8 cellular contexts compared by ENCODE assay signal in the genomic region with DNA sequence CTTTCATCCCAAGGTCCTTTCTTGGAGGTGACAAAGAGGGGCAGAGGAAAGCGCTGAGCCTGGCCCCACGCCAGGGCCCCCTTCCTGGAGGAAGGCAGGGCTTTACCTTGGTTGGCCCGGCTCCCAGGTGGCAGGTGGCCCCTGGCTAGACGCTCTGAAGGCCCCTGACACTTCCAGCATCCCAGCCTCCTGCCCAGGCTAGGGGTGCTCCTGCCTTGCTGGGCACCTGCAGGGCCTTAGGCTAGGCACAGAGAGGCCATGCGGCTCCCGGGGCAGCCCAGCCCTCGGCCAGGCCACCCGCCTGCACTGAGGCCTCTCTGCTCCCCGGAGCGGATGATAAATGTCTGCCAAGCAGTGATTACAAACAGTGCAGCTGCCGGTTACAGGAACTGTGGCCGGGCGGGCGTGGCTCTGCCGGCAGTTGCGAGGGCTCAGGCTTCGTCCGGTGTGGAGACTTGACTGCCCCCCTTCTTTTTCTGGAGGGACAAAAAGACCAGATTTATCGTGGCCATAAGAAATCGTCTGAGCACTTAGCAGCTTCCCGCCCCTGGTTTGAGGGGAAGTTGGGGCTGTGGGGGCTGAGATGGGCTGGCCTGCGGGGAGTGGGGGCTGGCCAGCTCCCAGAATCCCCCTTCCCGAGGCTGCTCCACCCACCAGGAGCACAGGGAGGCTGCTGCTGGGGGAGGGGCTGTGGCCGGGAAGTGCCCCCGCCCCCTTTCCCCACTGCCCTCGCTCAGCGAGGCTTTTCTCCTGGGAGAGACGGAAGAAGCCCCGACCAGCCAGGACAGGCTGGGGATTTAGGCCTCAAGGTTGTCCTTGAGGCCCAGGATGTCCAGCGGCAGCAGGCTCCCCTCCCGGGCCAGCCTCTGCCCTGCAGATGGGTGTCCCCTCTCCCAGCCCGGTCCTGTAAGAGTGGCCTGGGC. TPM values are rescaled to one million over a fixed set of nuclear protein-coding genes. Genes with fewer than 3 reads are reported as not detected.
DNase-seq lines count a peak whose midpoint lies in the region; ATAC-seq, FAIRE-seq and TF ChIP-seq lines count a peak whose summit lies in the region.

No MANE protein-coding gene starts in this region.

- dilution Hi-C loops in endothelial cell of umbilical vein (cut with MboI; ENCODE audit: extremely low pct_ligation_motif_present, low sequenced_read_pairs) = no loop called here

- H4K20me1 ChIP-seq in endothelial cell of umbilical vein (replicated peaks; ENCODE audit: control insufficient read depth, extremely low read depth, insufficient read depth, low read length) = no peaks in the 10 kb centered on the region

- TF ChIP-seq POLR2A in endothelial cell of umbilical vein (IDR thresholded peaks at IDR 0.05; ENCODE audit: low read depth, low read length) = peak; percentile 69

- H3K4me1 Mint-ChIP-seq in activated CD8-positive, alpha-beta T cell treated with anti-CD3 and anti-CD28 coated beads for 36 hours (ENCODE audit: low read depth) = peaks cover 16% of the 10 kb centered on the region

- H3K27me3 Mint-ChIP-seq in activated CD8-positive, alpha-beta T cell treated with anti-CD3 and anti-CD28 coated beads for 36 hours = no peaks in the 10 kb centered on the region

- peak overlapping the region; percentile 51 for H3K9ac ChIP-seq in endothelial cell of umbilical vein (replicated peaks; ENCODE audit: extremely low read depth, insufficient read depth, low read length)
- peak overlapping the region in 4 of 5 donors; percentile 77 to 80 (median 78) for H3K9ac ChIP-seq in subcutaneous abdominal adipose tissue (ENCODE audit: low read length in 5 of 5)

- no peaks in the 10 kb centered on the region for H3K79me2 ChIP-seq in endothelial cell of umbilical vein (ENCODE audit: control insufficient read depth, insufficient read depth, low read length)

- FAIRE-seq in GM19239 (lab: Jason Lieb, UNC) (no peak), endothelial cell of umbilical vein (lab: Jason Lieb, UNC) (peak; percentile 86)

- H3K9me3 Mint-ChIP-seq in activated CD8-positive, alpha-beta T cell treated with anti-CD3 and anti-CD28 coated beads for 36 hours = no peaks in the 10 kb centered on the region

- TF ChIP-seq CTCF in activated CD8-positive, alpha-beta T cell treated with anti-CD3 and anti-CD28 coated beads for 36 hours (IDR thresholded peaks at IDR 0.05) = no peak
- TF ChIP-seq CTCF in endothelial cell of umbilical vein (IDR thresholded peaks at IDR 0.05; ENCODE audit: extremely low read depth in 1 of 2, insufficient read depth in 1 of 2, low read depth in 1 of 2, low read length in 2 of 2) = no peak

- DNase-seq in GM19239 (ENCODE audit: insufficient read length, low spot score) = peak; percentile 53
- DNase-seq in NCI-H2196 treated with DMSO at 0.1 percent for 48 hours (lab: John Stamatoyannopoulos, UW; ENCODE audit: unreplicated experiment) = peak; percentile 61
- peak; percentile 58 for DNase-seq in activated CD8-positive, alpha-beta T cell treated with anti-CD3 and anti-CD28 coated beads for 36 hours
- peak; percentile 81 for DNase-seq in endothelial cell of umbilical vein (ENCODE audit: low read depth, low spot score)
- peak; percentile 94 for DNase-seq in mesenteric fat pad (ENCODE audit: low spot score)

- H3K36me3 ChIP-seq in endothelial cell of umbilical vein (ENCODE audit: control insufficient read depth in 2 of 2, extremely low read depth in 1 of 2, insufficient read depth in 2 of 2, low read length in 2 of 2) = no peaks in the 10 kb centered on the region
- no peaks in the 10 kb centered on the region for H3K36me3 ChIP-seq in subcutaneous abdominal adipose tissue (ENCODE audit: control insufficient read depth in 5 of 5, insufficient read depth in 5 of 5, low read length in 5 of 5)

- peak overlapping the region; percentile 79 for H2AFZ ChIP-seq in endothelial cell of umbilical vein (ENCODE audit: low read depth, low read length)

- ATAC-seq in activated CD8-positive, alpha-beta T cell treated with anti-CD3 and anti-CD28 coated beads for 36 hours = peak; percentile 75
- ATAC-seq in HG02571 (IDR thresholded peaks at IDR 0.05; ENCODE audit: unreplicated experiment) (no peak), GM21423 (IDR thresholded peaks at IDR 0.05; ENCODE audit: unreplicated experiment) (no peak)

- H3K36me3 Mint-ChIP-seq in activated CD8-positive, alpha-beta T cell treated with anti-CD3 and anti-CD28 coated beads for 36 hours (ENCODE audit: low read depth) = no peaks in the 10 kb centered on the region

- no peak overlapping the region for H3K4me3 Mint-ChIP-seq in activated CD8-positive, alpha-beta T cell treated with anti-CD3 and anti-CD28 coated beads for 36 hours

- peaks cover 22% of the 10 kb centered on the region for H3K4me1 ChIP-seq in endothelial cell of umbilical vein (ENCODE audit: control insufficient read depth, extremely low read depth, insufficient read depth, low read length)
- H3K4me1 ChIP-seq in subcutaneous abdominal adipose tissue (ENCODE audit: control insufficient read depth in 5 of 5, insufficient read depth in 5 of 5, low read length in 5 of 5) = peaks cover 0 to 60% (median 50%) of the 10 kb centered on the region in 5 donors

- H3K4me2 ChIP-seq in endothelial cell of umbilical vein (ENCODE audit: insufficient read depth, low read length) = peak overlapping the region; percentile 60

- CTCF ChIA-PET in activated CD8-positive, alpha-beta T cell treated with anti-CD3 and anti-CD28 coated beads for 36 hours (lab: Charles Lee) = interaction anchor here (0.7 kb wide), 1 partner anchor 9 kb away, joined by 3 read pairs; no protein-coding TSS in a partner anchor
- CTCF ChIA-PET in endothelial cell of umbilical vein (lab: Charles Lee) = interaction anchor here (0.9 to 1.6 kb wide), 6 partner anchors 10 to 130 kb away, joined by 3 to 6 read pairs (median 4); no protein-coding TSS in a partner anchor

- H3K9me3 ChIP-seq in endothelial cell of umbilical vein (replicated peaks; ENCODE audit: control insufficient read depth, insufficient read depth, low read length) (no peaks in the 10 kb centered on the region), subcutaneous abdominal adipose tissue (ENCODE audit: control insufficient read depth in 5 of 5, low read length in 5 of 5) (no peaks in the 10 kb centered on the region)

- no TSS peak for BruUV-seq in endothelial cell of umbilical vein (replicated peaks; lab: Mats Ljungman, UMichigan)

- no peaks in the 10 kb centered on the region for H3K9me1 ChIP-seq in endothelial cell of umbilical vein (replicated peaks; ENCODE audit: control insufficient read depth, extremely low read depth, insufficient read depth, low read length)

- POLR2A ChIA-PET in activated CD8-positive, alpha-beta T cell treated with anti-CD3 and anti-CD28 coated beads for 36 hours (lab: Charles Lee) = interaction anchor here (0.8 kb wide), 1 partner anchor 116 kb away, joined by 3 read pairs; no protein-coding TSS in a partner anchor
- POLR2A ChIA-PET in endothelial cell of umbilical vein (lab: Charles Lee) = no interaction called here

- H3K27me3 ChIP-seq in endothelial cell of umbilical vein (ENCODE audit: control insufficient read depth in 2 of 2, insufficient read depth in 2 of 2, low read length in 2 of 2) = no peaks in the 10 kb centered on the region
- H3K27me3 ChIP-seq in subcutaneous abdominal adipose tissue (ENCODE audit: control insufficient read depth in 5 of 5, insufficient read depth in 4 of 5, low read length in 5 of 5) = peaks cover 4 to 16% (median 7%) of the 10 kb centered on the region in 5 donors

- intact Hi-C loops in activated CD8-positive, alpha-beta T cell treated with anti-CD3 and anti-CD28 coated beads for 36 hours (cut with micrococcal nuclease) = no loop called here
- intact Hi-C loops in endothelial cell of umbilical vein (cut with micrococcal nuclease) = loop anchor here (1.0 to 5.0 kb wide), 3 partner anchors 19 to 60 kb away; no protein-coding TSS in a partner anchor

- H3K4me3 ChIP-seq in endothelial cell of umbilical vein (replicated peaks in 1 of 3; ENCODE audit: insufficient read depth in 1 of 3, low read depth in 1 of 3, low read length in 3 of 3) = no peak overlapping the region
- H3K4me3 ChIP-seq in subcutaneous abdominal adipose tissue (ENCODE audit: low read depth in 1 of 5, low read length in 5 of 5) = peak overlapping the region in 4 of 5 donors; percentile 22 to 55 (median 42)

- H3K27ac ChIP-seq in endothelial cell of umbilical vein (ENCODE audit: insufficient read depth, low read depth, low read length) (peak overlapping the region; percentile 86), subcutaneous abdominal adipose tissue (ENCODE audit: low read depth, low read length) (peak overlapping the region; percentile 78)

- no peak overlapping the region for H3K27ac Mint-ChIP-seq in activated CD8-positive, alpha-beta T cell treated with anti-CD3 and anti-CD28 coated beads for 36 hours

TF ChIP-seq in endothelial cell of umbilical vein, 7 proteins besides CTCF, POLR2A, EP300 and RAD21:
- TF ChIP-seq EZH2 (IDR thresholded peaks at IDR 0.05; ENCODE audit: borderline replicate concordance, low read depth, low read length, severe bottlenecking) (no peak), GATA2 (IDR thresholded peaks at IDR 0.05; ENCODE audit: insufficient read depth, insufficient read length, low read depth, low read length) (no peak), POLR2AphosphoS5 (IDR thresholded peaks at IDR 0.05; ENCODE audit: insufficient read depth, low read depth, low read length) (peak; percentile 63)
TF ChIP-seq in endothelial cell of umbilical vein: peak in this region for 1.

RNA-seq across cellular contexts. Expression of gene UBAC1, which starts 31.6 kb away (rescaled TPM):
- total RNA-seq in activated CD8-positive, alpha-beta T cell treated with anti-CD3 and anti-CD28 coated beads for 36 hours = 10 to 100 TPM; 32.4 to 34.3 TPM
- total RNA-seq in endothelial cell of umbilical vein (36.5 and 39.5 TPM in 2 replicates), mesenteric fat pad (36.3 TPM)
- 56.6 and 56.7 TPM in 2 replicates for polyA plus RNA-seq in endothelial cell of umbilical vein
- polyA plus RNA-seq in endothelial cell of umbilical vein (2011; cell fraction: cytosol; rRNA removed) = 47.6 and 49.4 TPM in 2 replicates
- 73.5 and 74.6 TPM in 2 replicates for polyA plus RNA-seq in endothelial cell of umbilical vein (2011; cell fraction: nucleus; rRNA removed)
- 32.0 and 33.4 TPM in 2 replicates for polyA plus RNA-seq in endothelial cell of umbilical vein (2012)
- 33.8 and 40.7 TPM in 2 replicates for polyA minus RNA-seq in endothelial cell of umbilical vein
- polyA minus RNA-seq in endothelial cell of umbilical vein (2011; cell fraction: cytosol; rRNA and poly(A)+ RNA removed) = 29.9 TPM
- 9.7 and 10.6 TPM in 2 replicates for polyA minus RNA-seq in endothelial cell of umbilical vein (2011; cell fraction: nucleus; rRNA and poly(A)+ RNA removed)

Comparison
In these comparisons a context has a peak if more than half of its experiments do, and no peak if none do; other contexts are left out.
1. H3K4me3 ChIP-seq: peak in subcutaneous abdominal adipose tissue (4 of 5); none in endothelial cell of umbilical vein (0 of 3).
2. Peak in every context shown above with its lines, with median percentiles within 50 percentile points of each other: DNase-seq.